11 cellular contexts compared by ENCODE assay signal in genomic region chr3:57826286-57826951, GRCh38.
A peak's percentile ranks its signal among the peaks of the same experiment; 100 is the strongest.
DNase-seq lines count a peak whose midpoint lies in the region; ATAC-seq and TF ChIP-seq lines count a peak whose summit lies in the region.
"Had no signal": no experiment of that assay in that cellular context is flagged by ENCODE, and none has a peak within 500 bp of the region (broad histone marks: within the 10 kb centered on the region; RNA-seq: fewer than 3 reads in every experiment).

No MANE protein-coding gene starts in this region.

- peak overlapping the region; percentile 24 for H3K27ac Mint-ChIP-seq in T-helper 2 cell treated with Interferon-gamma antibody and Interleukin-4, amounts not matched to agents 5 μg/mL and 100 μg/mL, for 36 hours

- H3K36me3 ChIP-seq in MM.1S (replicated peaks; ENCODE audit: insufficient read depth, low read length) (no peaks in the 10 kb centered on the region; the same call in 1 of the 2 replicates), psoas muscle (ENCODE audit: insufficient read depth in 1 of 2, low read depth in 1 of 2) (peaks cover 0 to 3% of the 10 kb centered on the region in 2 donors), HAP-1 (replicated peaks) (no peaks in the 10 kb centered on the region)

- no peaks in the 10 kb centered on the region for H3K27me3 Mint-ChIP-seq in T-helper 2 cell treated with Interferon-gamma antibody and Interleukin-4, amounts not matched to agents 5 μg/mL and 100 μg/mL, for 36 hours (ENCODE audit: low read depth)

- no peak overlapping the region for H2AFZ ChIP-seq in MM.1S (ENCODE audit: low read length)

- no peaks in the 10 kb centered on the region for H3K9me2 ChIP-seq in MM.1S (replicated peaks; ENCODE audit: insufficient read depth, low read length)

- H3K79me2 ChIP-seq in MM.1S (ENCODE audit: low read length) = peaks cover 45% of the 10 kb centered on the region

- ATAC-seq in psoas muscle = peak in 1 of 4 donors; percentile 37
- ATAC-seq in GM21515 (IDR thresholded peaks at IDR 0.05; ENCODE audit: unreplicated experiment) = no peak

- in situ Hi-C loops in HAP-1 (cut with MboI; ENCODE audit: low sequenced_read_pairs) = no loop called here

- no peaks in the 10 kb centered on the region for H3F3A ChIP-seq in MM.1S (ENCODE audit: insufficient read depth, low read length)

- H3K36me3 Mint-ChIP-seq in T-helper 2 cell treated with Interferon-gamma antibody and Interleukin-4, amounts not matched to agents 5 μg/mL and 100 μg/mL, for 36 hours (ENCODE audit: low read depth) = peaks cover 2% of the 10 kb centered on the region

- H3K4me2 ChIP-seq in MM.1S (ENCODE audit: low read depth, low read length) = no peak overlapping the region

- no peaks in the 10 kb centered on the region for H3K9me3 Mint-ChIP-seq in T-helper 2 cell treated with Interferon-gamma antibody and Interleukin-4, amounts not matched to agents 5 μg/mL and 100 μg/mL, for 36 hours

- no peak overlapping the region for H3K9ac ChIP-seq in MM.1S (ENCODE audit: low read length)

- H3K9me3 ChIP-seq in MM.1S (replicated peaks; ENCODE audit: insufficient read depth, low read length) (no peaks in the 10 kb centered on the region), psoas muscle (no peaks in the 10 kb centered on the region), HAP-1 (no peaks in the 10 kb centered on the region)

- no peaks in the 10 kb centered on the region for H3K27me3 ChIP-seq in MM.1S (replicated peaks; ENCODE audit: insufficient read depth, low read length)
- H3K27me3 ChIP-seq in psoas muscle (ENCODE audit: insufficient read depth in 3 of 3, low read length in 2 of 3) = no peaks in the 10 kb centered on the region
- H3K27me3 ChIP-seq in HAP-1 (ENCODE audit: low read depth) = no peaks in the 10 kb centered on the region

- DNase-seq in T-helper 2 cell treated with Interferon-gamma antibody and Interleukin-4, amounts not matched to agents 5 μg/mL and 100 μg/mL, for 36 hours (ENCODE audit: low spot score) = no peak
- DNase-seq in T-helper 2 cell = no peak
- no peak for DNase-seq in MM.1S
- no peak for DNase-seq in epithelial cell of proximal tubule (ENCODE audit: low read depth)
- DNase-seq in psoas muscle = no peak
- DNase-seq in substantia nigra (lab: John Stamatoyannopoulos, UW) = no peak
- no peak for DNase-seq in HAP-1 (ENCODE audit: low spot score in 2 of 2)
- DNase-seq: activated CD4-positive, alpha-beta T cell treated with anti-CD3 and anti-CD28 coated beads, Interleukin-2, amount 50 U/mL, for 4 hours; left colon; retina had no signal

- intact Hi-C loops in psoas muscle (cut with DNase I) = loop anchor here in 1 of 2 donors (10.0 kb wide), 1 partner anchor 132 kb away; the partner anchor contains the start of gene DENND6A

- H3K27ac ChIP-seq in MM.1S (ENCODE audit: low read length) = no peak overlapping the region
- no peak overlapping the region for H3K27ac ChIP-seq in psoas muscle
- no peak overlapping the region for H3K27ac ChIP-seq in substantia nigra (ENCODE audit: low read depth, low read length, poor library complexity, severe bottlenecking)

- H3K4me1 Mint-ChIP-seq in T-helper 2 cell treated with Interferon-gamma antibody and Interleukin-4, amounts not matched to agents 5 μg/mL and 100 μg/mL, for 36 hours (ENCODE audit: low read depth) = peaks cover 5% of the 10 kb centered on the region

- 56 to 81% (median 74%) methylated on average over 1 of the region's 1 CpG for WGBS in psoas muscle, 3 donors

- H3K4me3 Mint-ChIP-seq in T-helper 2 cell treated with Interferon-gamma antibody and Interleukin-4, amounts not matched to agents 5 μg/mL and 100 μg/mL, for 36 hours = no peak overlapping the region

- H4K20me1 ChIP-seq in MM.1S (ENCODE audit: insufficient read depth, low read length) = peaks cover 5% of the 10 kb centered on the region; the same call in 1 of the 2 replicates

- H3K4me3 ChIP-seq in MM.1S (ENCODE audit: low read length) (no peak overlapping the region), epithelial cell of proximal tubule (ENCODE audit: low read depth, low read length) (no peak overlapping the region), psoas muscle (no peak overlapping the region), HAP-1 (no peak overlapping the region)

- H3K4me1 ChIP-seq in MM.1S (ENCODE audit: low read length) (no peaks in the 10 kb centered on the region), psoas muscle (peaks cover 56% of the 10 kb centered on the region), HAP-1 (peaks cover 31% of the 10 kb centered on the region)

- TF ChIP-seq CTCF in MM.1S (IDR thresholded peaks at IDR 0.05; ENCODE audit: low read length) = peak; percentile 3; the same call in 1 of the 2 replicates
- peak; percentile 36 for TF ChIP-seq CTCF in epithelial cell of proximal tubule (conservative IDR thresholded peaks at IDR 0.05; ENCODE audit: low read depth, low read length)
- peak; percentile 13 for TF ChIP-seq CTCF in psoas muscle (IDR thresholded peaks at IDR 0.05)
